9 cellular contexts compared by ENCODE assay signal in the genomic region with DNA sequence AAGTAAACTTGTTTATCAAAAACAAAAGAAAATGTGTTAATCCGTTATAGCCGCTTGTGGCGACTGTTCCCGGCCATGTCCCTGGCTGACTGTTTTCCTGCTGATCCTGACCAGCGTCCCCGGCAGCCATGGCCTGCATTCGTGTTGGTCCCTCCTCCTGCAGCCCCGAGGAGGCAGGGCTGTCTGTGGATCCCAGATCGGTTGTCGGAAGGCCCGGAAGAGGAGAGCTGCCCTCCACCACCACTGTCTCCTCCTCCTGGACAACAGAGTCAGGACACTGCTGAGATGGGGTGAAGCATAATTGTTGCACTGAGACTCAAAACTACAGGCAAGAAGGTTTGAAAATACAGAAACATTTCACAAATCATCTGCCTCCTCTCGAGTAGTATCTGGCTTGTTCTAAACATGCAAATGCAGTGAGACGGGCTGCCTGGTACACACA. TPM values are rescaled to one million over a fixed set of nuclear protein-coding genes. Genes with fewer than 3 reads are reported as not detected.
DNase-seq lines count a peak whose midpoint lies in the region; ATAC-seq and TF ChIP-seq lines count a peak whose summit lies in the region.
"Had no signal": no experiment of that assay in that cellular context is flagged by ENCODE, and none has a peak within 500 bp of the region (broad histone marks: within the 10 kb centered on the region; RNA-seq: fewer than 3 reads in every experiment).

No MANE protein-coding gene starts in this region.

- WGBS in heart right ventricle, 2 donors = 21 to 22% methylated on average over 13 of the region's 13 CpGs

- ATAC-seq in heart right ventricle = peak in 2 of 8 donors; percentile 18 to 28
- ATAC-seq in HG03097 (IDR thresholded peaks at IDR 0.05; ENCODE audit: low FRiP score, unreplicated experiment) = no peak
- no peak for ATAC-seq in GM21723 (IDR thresholded peaks at IDR 0.05; ENCODE audit: unreplicated experiment)

- no peaks in the 10 kb centered on the region for H3K36me3 ChIP-seq in adipocyte (ENCODE audit: control insufficient read depth, insufficient read depth, low read length, severe bottlenecking)
- no peaks in the 10 kb centered on the region for H3K36me3 ChIP-seq in heart right ventricle

- H3K9me3 ChIP-seq in adipocyte (ENCODE audit: control insufficient read depth, low read length) (no peaks in the 10 kb centered on the region), heart right ventricle (peaks cover 0 to 4% (median 0%) of the 10 kb centered on the region in 11 donors)

- H3K4me3 ChIP-seq in adipocyte (ENCODE audit: low read length) (peak overlapping the region; percentile 68), heart right ventricle (no peak overlapping the region)

- intact Hi-C loops in heart right ventricle (cut with DNase I) = no loop called here

- peak in 2 of 9 donors; percentile 14 to 24 for TF ChIP-seq CTCF in heart right ventricle (IDR thresholded peaks at IDR 0.05)

- peak overlapping the region; percentile 89 for H3K9ac ChIP-seq in adipocyte (ENCODE audit: low read length)

- H3K27me3 ChIP-seq in adipocyte (replicated peaks; ENCODE audit: control insufficient read depth, insufficient read depth, low read length) (no peaks in the 10 kb centered on the region), heart right ventricle (peaks cover 0 to 59% (median 20%) of the 10 kb centered on the region in 7 donors)

- H3K27ac ChIP-seq in heart right ventricle = peak overlapping the region; percentile 7 to 93 (median 54)

- peak; percentile 39 for DNase-seq in DMS114 treated with DMSO at 0.1 percent for 48 hours (lab: John Stamatoyannopoulos, UW; ENCODE audit: unreplicated experiment)
- DNase-seq in adipocyte (ENCODE audit: low read depth) = peak; percentile 92
- DNase-seq in heart right ventricle = peak; percentile 38 to 58
- DNase-seq in renal cortical epithelial cell (ENCODE audit: low read depth) = peak; percentile 23
- DNase-seq in NCI-H2196 treated with DMSO at 0.1 percent for 48 hours (lab: John Stamatoyannopoulos, UW; ENCODE audit: unreplicated experiment) = no peak
- DNase-seq in NCI-H1436 (lab: John Stamatoyannopoulos, UW) = no peak
- DNase-seq: DMS 273 treated with DMSO at 0.1 percent for 48 hours had no signal

- H3K4me1 ChIP-seq in adipocyte (ENCODE audit: control insufficient read depth, insufficient read depth, low read length) (peaks cover 35% of the 10 kb centered on the region), heart right ventricle (peaks cover 0 to 36% (median 9%) of the 10 kb centered on the region in 9 donors)

RNA-seq across cellular contexts. Expression of gene MXRA8, which starts 3.6 kb away (rescaled TPM):
- total RNA-seq in heart right ventricle = 10 to 100 TPM in 9 of 10 donors, 1 to 10 TPM in 1; 7.2 to 23.3 (median 14.6) TPM
- 10 to 100 TPM; 28.7 to 35.6 TPM for polyA plus RNA-seq in heart right ventricle
- total RNA-seq in renal cortical epithelial cell = 24.7 and 35.6 TPM in 2 replicates

RNA-seq across cellular contexts. Expression of gene DVL1, which starts 12.8 kb away (rescaled TPM):
- total RNA-seq in heart right ventricle = 100 to 1,000 TPM in 3 of 10 donors, 10 to 100 TPM in 7; 64.7 to 153 (median 78.0) TPM
- polyA plus RNA-seq in heart right ventricle = 100 to 1,000 TPM in 1 of 2 donors, 10 to 100 TPM in 1; 75.4 to 153 TPM
- total RNA-seq in renal cortical epithelial cell = 70.8 and 91.0 TPM in 2 replicates

RNA-seq across cellular contexts. Expression of gene AURKAIP1, which starts 13.0 kb away (rescaled TPM):
- total RNA-seq in heart right ventricle (100 to 1,000 TPM; 176 to 251 (median 193) TPM), renal cortical epithelial cell (75.6 and 155 TPM in 2 replicates)
- 100 to 1,000 TPM; 376 to 528 TPM for polyA plus RNA-seq in heart right ventricle

RNA-seq across cellular contexts. Expression of gene TAS1R3, which starts 30.9 kb away (rescaled TPM):
- total RNA-seq in heart right ventricle (under 1 TPM; 0.16 to 0.87 (median 0.35) TPM), renal cortical epithelial cell (0.15 and 0.17 TPM in 2 replicates)
- 1 to 10 TPM in 1 of 2 donors, under 1 TPM in 1; 0.39 to 3.1 TPM for polyA plus RNA-seq in heart right ventricle

RNA-seq across cellular contexts. Expression of gene CCNL2, which starts 37.1 kb away (rescaled TPM):
- 10 to 100 TPM; 38.5 to 77.5 (median 47.7) TPM for total RNA-seq in heart right ventricle
- polyA plus RNA-seq in heart right ventricle = 100 to 1,000 TPM in 1 of 2 donors, 10 to 100 TPM in 1; 57.3 to 243 TPM
- 71.0 and 155 TPM in 2 replicates for total RNA-seq in renal cortical epithelial cell

Comparison
In these comparisons a context has a peak if more than half of its experiments do, and no peak if none do; other contexts are left out.
1. DNase-seq: peak in DMS114 treated with DMSO at 0.1 percent for 48 hours (single experiment), adipocyte (single experiment), heart right ventricle (2 of 2) and renal cortical epithelial cell (single experiment); none in NCI-H2196 treated with DMSO at 0.1 percent for 48 hours (single experiment) and NCI-H1436 (single experiment).